Comparison of ENCODE assay signal across 25 cellular contexts in the genomic region with DNA sequence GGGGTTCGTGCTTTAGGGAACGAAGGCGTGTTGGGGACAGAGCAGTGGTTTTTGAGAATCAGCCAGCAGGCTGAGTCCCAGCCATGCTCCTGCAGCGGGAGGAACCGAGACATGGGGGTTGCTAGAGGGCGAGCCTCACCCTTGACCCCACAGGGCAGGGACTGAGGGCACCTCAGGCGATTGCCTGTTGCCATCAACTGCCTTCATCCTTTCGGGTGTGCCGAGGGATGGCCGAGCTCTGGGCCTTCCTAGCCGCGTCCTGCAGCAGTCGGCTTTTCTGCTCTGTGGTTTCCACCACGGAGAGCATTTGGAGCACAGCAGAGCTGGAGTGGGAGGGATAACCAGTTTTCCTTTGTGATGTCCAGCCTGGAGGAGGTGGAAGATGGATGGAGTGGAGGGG.
"Had no signal": no experiment of that assay in that cellular context is flagged by ENCODE, and none has a peak within 500 bp of the region (broad histone marks: within the 10 kb centered on the region; RNA-seq: fewer than 3 reads in every experiment).

No MANE protein-coding gene starts in this region.

- H3K27ac Mint-ChIP-seq: activated CD4-positive, alpha-beta T cell treated with anti-CD3 and anti-CD28 coated beads for 36 hours; activated naive CD4-positive, alpha-beta T cell treated with anti-CD3 and anti-CD28 coated beads, Interleukin-2, amount 10 ng/mL, durations not matched to agents 7 days and 5 days; activated naive CD8-positive, alpha-beta T cell treated with anti-CD3 and anti-CD28 coated beads, Interleukin-2, amount 50 U/mL, for 24 hours; nephron progenitor cell; type B pancreatic cell had no signal

- H3K9me3 ChIP-seq: body of pancreas, mucosa of descending colon, stomach, suprapubic skin, vagina had no signal

- H3K4me3 Mint-ChIP-seq: activated CD4-positive, alpha-beta T cell treated with anti-CD3 and anti-CD28 coated beads for 36 hours; activated naive CD4-positive, alpha-beta T cell treated with anti-CD3 and anti-CD28 coated beads, Interleukin-2, amount 10 ng/mL, durations not matched to agents 7 days and 5 days; activated naive CD8-positive, alpha-beta T cell treated with anti-CD3 and anti-CD28 coated beads, Interleukin-2, amount 50 U/mL, for 24 hours; activated T-cell treated with anti-CD3 and anti-CD28 coated beads, Interleukin-2, amount 50 U/mL, for 4 hours; nephron progenitor cell; stimulated activated effector memory CD8-positive, alpha-beta T cell treated with anti-CD3 and anti-CD28 coated beads, Interleukin-12 subunit alpha, Interleukin-12 subunit beta, amount 100 ng/mL, for 72 hours; type B pancreatic cell had no signal

- H2AFZ ChIP-seq: hepatocyte had no signal

- H3K27me3 ChIP-seq: body of pancreas, hepatocyte, stomach, suprapubic skin, vagina had no signal

- H3K4me1 Mint-ChIP-seq: activated naive CD4-positive, alpha-beta T cell treated with anti-CD3 and anti-CD28 coated beads, Interleukin-2, amount 10 ng/mL, durations not matched to agents 7 days and 5 days had no signal

- H3K9me3 Mint-ChIP-seq: activated naive CD4-positive, alpha-beta T cell treated with anti-CD3 and anti-CD28 coated beads, Interleukin-2, amount 10 ng/mL, durations not matched to agents 7 days and 5 days; activated naive CD8-positive, alpha-beta T cell treated with anti-CD3 and anti-CD28 coated beads, Interleukin-2, amount 50 U/mL, for 24 hours; activated T-cell treated with anti-CD3 and anti-CD28 coated beads, Interleukin-2, amount 50 U/mL, for 4 hours; nephron progenitor cell; stimulated activated effector memory CD8-positive, alpha-beta T cell treated with anti-CD3 and anti-CD28 coated beads, Interleukin-12 subunit alpha, Interleukin-12 subunit beta, amount 100 ng/mL, for 72 hours; type B pancreatic cell had no signal

- ATAC-seq: activated CD4-positive, alpha-beta T cell treated with anti-CD3 and anti-CD28 coated beads for 36 hours; activated naive CD8-positive, alpha-beta T cell treated with anti-CD3 and anti-CD28 coated beads, Interleukin-2, amount 50 U/mL, for 24 hours; activated T-cell treated with anti-CD3 and anti-CD28 coated beads, Interleukin-2, amount 50 U/mL, for 4 hours; mucosa of descending colon; sciatic nerve; stimulated activated effector memory CD8-positive, alpha-beta T cell treated with anti-CD3 and anti-CD28 coated beads, Interleukin-12 subunit alpha, Interleukin-12 subunit beta, amount 100 ng/mL, for 72 hours had no signal

- DNase-seq: activated CD4-positive, alpha-beta T cell treated with anti-CD3 and anti-CD28 coated beads for 36 hours; activated CD4-positive, alpha-beta T cell treated with anti-CD3 and anti-CD28 coated beads, Interleukin-2, amount 50 U/mL, for 48 hours; activated CD8-positive, alpha-beta memory T cell treated with anti-CD3 and anti-CD28 coated beads, Interleukin-2, amount 50 U/mL, for 48 hours; activated effector memory CD4-positive, alpha-beta T cell treated with Interleukin-2 at 50 U/mL for 16 hours; activated naive CD4-positive, alpha-beta T cell treated with anti-CD3 and anti-CD28 coated beads, Interleukin-2, amount 10 ng/mL, durations not matched to agents 7 days and 5 days; activated naive CD8-positive, alpha-beta T cell treated with anti-CD3 and anti-CD28 coated beads, Interleukin-2, amount 50 U/mL, for 24 hours; activated T-cell treated with anti-CD3 and anti-CD28 coated beads, Interleukin-2, amount 50 U/mL, for 4 hours; dermis blood vessel endothelial cell; effector memory CD4-positive, alpha-beta T cell; foreskin melanocyte; mesendoderm; mucosa of descending colon; nephron progenitor cell; occipital lobe; small intestine; stimulated activated CD4-positive, alpha-beta T cell treated with anti-CD3 and anti-CD28 coated beads, Interleukin-2, amount 100 ng/mL, for 24 hours; stomach; T-helper 9 cell had no signal

- H3K36me3 Mint-ChIP-seq: activated naive CD4-positive, alpha-beta T cell treated with anti-CD3 and anti-CD28 coated beads, Interleukin-2, amount 10 ng/mL, durations not matched to agents 7 days and 5 days; stimulated activated effector memory CD8-positive, alpha-beta T cell treated with anti-CD3 and anti-CD28 coated beads, Interleukin-12 subunit alpha, Interleukin-12 subunit beta, amount 100 ng/mL, for 72 hours; type B pancreatic cell had no signal

- H3K36me3 ChIP-seq: suprapubic skin, vagina had no signal

- H3K4me2 ChIP-seq: hepatocyte had no signal

- H3K27ac ChIP-seq: body of pancreas, hepatocyte, stomach, suprapubic skin, vagina had no signal

- H3K4me3 ChIP-seq: body of pancreas, hepatocyte, mucosa of descending colon, stomach, suprapubic skin, vagina had no signal

- H3K27me3 Mint-ChIP-seq: activated CD4-positive, alpha-beta T cell treated with anti-CD3 and anti-CD28 coated beads for 36 hours; activated naive CD4-positive, alpha-beta T cell treated with anti-CD3 and anti-CD28 coated beads, Interleukin-2, amount 10 ng/mL, durations not matched to agents 7 days and 5 days; activated naive CD8-positive, alpha-beta T cell treated with anti-CD3 and anti-CD28 coated beads, Interleukin-2, amount 50 U/mL, for 24 hours; type B pancreatic cell had no signal
